ENCODE assay signal across 9 cellular contexts in genomic region chr15:89333011-89333860, GRCh38. TPM values are rescaled to one million over a fixed set of nuclear protein-coding genes. Genes with fewer than 3 reads are reported as not detected.
DNase-seq lines count a peak whose midpoint lies in the region; ATAC-seq, FAIRE-seq and TF ChIP-seq lines count a peak whose summit lies in the region.
"Had no signal": no experiment of that assay in that cellular context is flagged by ENCODE, and none has a peak within 500 bp of the region (broad histone marks: within the 10 kb centered on the region; RNA-seq: fewer than 3 reads in every experiment).

No MANE protein-coding gene starts in this region.

- H3K4me1 ChIP-seq in A673 (ENCODE audit: insufficient read depth, low read length, poor library complexity, severe bottlenecking) (peaks cover 32% of the 10 kb centered on the region), mucosa of stomach (ENCODE audit: control insufficient read depth, insufficient read depth, low read length) (peaks cover 52% of the 10 kb centered on the region)
- H3K4me1 ChIP-seq: foreskin keratinocyte had no signal

- peak overlapping the region; percentile 77 for H3K9ac ChIP-seq in mucosa of stomach (ENCODE audit: low read length)

- no TSS peak for BruUV-seq in A673 (replicated peaks; lab: Mats Ljungman, UMichigan)

- H3K36me3 ChIP-seq in A673 (ENCODE audit: insufficient read depth, low read length, poor library complexity, severe bottlenecking) (peaks cover 52% of the 10 kb centered on the region), bronchial epithelial cell (ENCODE audit: control insufficient read depth, insufficient read depth, low read length) (peaks cover 36% of the 10 kb centered on the region), mucosa of stomach (ENCODE audit: control insufficient read depth, insufficient read depth, low read length) (peaks cover 23% of the 10 kb centered on the region)

- DNase-seq in A673 (ENCODE audit: low spot score) (no peak), HL-60 (ENCODE audit: low read depth in 1 of 2, low spot score in 1 of 2) (no peak), bronchial epithelial cell (ENCODE audit: low read depth) (no peak), GOT3 (lab: John Stamatoyannopoulos, UW) (no peak), amygdala (lab: John Stamatoyannopoulos, UW) (no peak)
- DNase-seq in activated CD4-positive, CD25-positive, alpha-beta regulatory T cell treated with anti-CD3 and anti-CD28 coated beads, Interleukin-2, amount 50 U/mL, for 72 hours, result no peak

- H3K27me3 ChIP-seq in A673 (replicated peaks; ENCODE audit: insufficient read depth, low read depth, low read length, poor library complexity) (no peaks in the 10 kb centered on the region), HL-60 (ENCODE audit: insufficient read depth, poor library complexity, severe bottlenecking) (no peaks in the 10 kb centered on the region), bronchial epithelial cell (ENCODE audit: control insufficient read depth, insufficient read depth, low read length) (no peaks in the 10 kb centered on the region), mucosa of stomach (ENCODE audit: control insufficient read depth, insufficient read depth, low read length) (no peaks in the 10 kb centered on the region)
- H3K27me3 ChIP-seq: foreskin keratinocyte had no signal

- POLR2A ChIA-PET in A673 (lab: Charles Lee; ENCODE audit: low non-redundant PET), result interaction anchor here (0.7 kb wide), 1 partner anchor 28 kb away, joined by 7 read pairs; no protein-coding TSS in a partner anchor

- CTCF ChIA-PET in A673 (lab: Charles Lee), result interaction anchor here (0.9 kb wide), 1 partner anchor 31 kb away, joined by 4 read pairs; no protein-coding TSS in a partner anchor

- FAIRE-seq in bronchial epithelial cell (lab: Jason Lieb, UNC), result no peak

- peak overlapping the region; percentile 78 for H3K4me3 ChIP-seq in A673 (ENCODE audit: low read depth, low read length, poor library complexity, severe bottlenecking)
- H3K4me3 ChIP-seq in HL-60 (replicated peaks; ENCODE audit: insufficient read depth, low read length), result peak overlapping the region; percentile 84
- peak overlapping the region; percentile 94 for H3K4me3 ChIP-seq in bronchial epithelial cell (ENCODE audit: low read depth, low read length)
- H3K4me3 ChIP-seq in mucosa of stomach (ENCODE audit: low read length), result peak overlapping the region; percentile 82

- no peaks in the 10 kb centered on the region for H3K9me3 ChIP-seq in A673 (ENCODE audit: low read depth, low read length, poor library complexity, severe bottlenecking)
- H3K9me3 ChIP-seq in mucosa of stomach (ENCODE audit: control insufficient read depth, low read length), result no peaks in the 10 kb centered on the region

- intact Hi-C loops in A673 (cut with micrococcal nuclease; ENCODE audit: unreplicated experiment), result no loop called here

- TF ChIP-seq CTCF in A673 (conservative IDR thresholded peaks at IDR 0.05; ENCODE audit: low read depth, low read length) (no peak), HL-60 (IDR thresholded peaks at IDR 0.05; ENCODE audit: insufficient read depth, low read length) (no peak), bronchial epithelial cell (IDR thresholded peaks at IDR 0.05; ENCODE audit: insufficient read depth, low read length, severe bottlenecking) (no peak)

- H3K27ac ChIP-seq in A673 (ENCODE audit: low read depth, low read length, poor library complexity, severe bottlenecking), result peak overlapping the region; percentile 88
- H3K27ac ChIP-seq in HL-60 (replicated peaks), result peak overlapping the region; percentile 90

- no peak for ATAC-seq in GM19023 (IDR thresholded peaks at IDR 0.05; ENCODE audit: unreplicated experiment)

RNA-seq across cellular contexts. Expression of gene POLG, which starts 1.4 kb away (rescaled TPM):
- 63.5 and 166 TPM in 2 replicates for total RNA-seq in A673 (2021)
- total RNA-seq in bronchial epithelial cell, result 85.6 and 93.7 TPM in 2 replicates
